1 cellular context compared by ENCODE assay signal in the genomic region with DNA sequence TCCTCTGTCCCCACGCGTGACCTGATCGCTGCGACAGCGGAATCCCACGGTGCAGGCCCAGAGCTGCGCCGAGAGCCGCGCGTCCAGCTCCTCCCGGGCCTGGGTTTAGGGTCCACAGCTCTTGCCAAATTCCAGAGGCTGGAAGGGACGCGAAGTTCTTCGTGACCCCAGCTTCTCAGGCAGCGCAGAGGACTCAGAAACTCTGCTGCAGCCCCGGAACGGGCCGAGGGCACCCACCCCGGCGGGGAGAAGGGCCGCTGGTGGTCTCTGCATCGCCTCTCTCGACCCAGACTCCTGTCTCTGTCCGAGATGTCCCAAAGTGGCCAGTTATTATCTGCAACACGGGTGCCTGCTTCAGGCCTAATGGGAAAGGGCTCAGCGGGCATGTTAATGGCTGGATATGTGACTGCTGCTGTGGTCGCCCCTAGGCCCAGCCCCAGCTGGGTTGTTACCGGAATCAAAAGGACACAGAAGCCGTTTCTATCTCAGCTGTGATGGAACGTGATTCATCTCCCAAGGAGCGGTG.
TF ChIP-seq lines count a peak whose summit lies in the region.

No MANE protein-coding gene starts in this region.

TF ChIP-seq in WTC11, 78 proteins besides CTCF, POLR2A, EP300 and RAD21 (continued from another document):
- TF ChIP-seq, protein P1, sequence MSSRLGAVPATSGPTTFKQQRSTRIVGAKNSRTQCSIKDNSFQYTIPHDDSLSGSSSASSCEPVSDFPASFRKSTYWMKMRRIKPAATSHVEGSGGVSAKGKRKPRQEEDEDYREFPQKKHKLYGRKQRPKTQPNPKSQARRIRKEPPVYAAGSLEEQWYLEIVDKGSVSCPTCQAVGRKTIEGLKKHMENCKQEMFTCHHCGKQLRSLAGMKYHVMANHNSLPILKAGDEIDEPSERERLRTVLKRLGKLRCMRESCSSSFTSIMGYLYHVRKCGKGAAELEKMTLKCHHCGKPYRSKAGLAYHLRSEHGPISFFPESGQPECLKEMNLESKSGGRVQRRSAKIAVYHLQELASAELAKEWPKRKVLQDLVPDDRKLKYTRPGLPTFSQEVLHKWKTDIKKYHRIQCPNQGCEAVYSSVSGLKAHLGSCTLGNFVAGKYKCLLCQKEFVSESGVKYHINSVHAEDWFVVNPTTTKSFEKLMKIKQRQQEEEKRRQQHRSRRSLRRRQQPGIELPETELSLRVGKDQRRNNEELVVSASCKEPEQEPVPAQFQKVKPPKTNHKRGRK (CRISPR knock-in tag; IDR thresholded peaks at IDR 0.05; ENCODE audit: borderline replicate concordance), result 0 out of 2 replicates have a peak, but pooled peaks have one; percentile 31
- TF ChIP-seq, protein P2, sequence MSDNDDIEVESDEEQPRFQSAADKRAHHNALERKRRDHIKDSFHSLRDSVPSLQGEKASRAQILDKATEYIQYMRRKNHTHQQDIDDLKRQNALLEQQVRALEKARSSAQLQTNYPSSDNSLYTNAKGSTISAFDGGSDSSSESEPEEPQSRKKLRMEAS (CRISPR knock-in tag; IDR thresholded peaks at IDR 0.05), result 0 out of 2 replicates have a peak, but pooled peaks have one; percentile 10
- TF ChIP-seq MYBL2 (CRISPR knock-in tag; IDR thresholded peaks at IDR 0.05) (0 out of 2 replicates have a peak, but pooled peaks have one; percentile 19), JAZF1 (CRISPR knock-in tag; IDR thresholded peaks at IDR 0.05) (no peak)
